In genomic region chr2:148048475-148049221, GRCh38 we compare ENCODE assay signal across 8 cellular contexts. TPM values are rescaled to one million over a fixed set of nuclear protein-coding genes. Genes with fewer than 3 reads are reported as not detected.
DNase-seq lines count a peak whose midpoint lies in the region; ATAC-seq lines count a peak whose summit lies in the region.

No MANE protein-coding gene starts in this region.

- H3K27me3 Mint-ChIP-seq in activated T-cell treated with anti-CD3 and anti-CD28 coated beads, Interleukin-2, amount 50 U/mL, for 24 hours = no peaks in the 10 kb centered on the region
- no peaks in the 10 kb centered on the region for H3K27me3 Mint-ChIP-seq in activated T-cell treated with anti-CD3 and anti-CD28 coated beads, Interleukin-2, amount 50 U/mL, for 4 hours (ENCODE audit: low read depth)
- no peaks in the 10 kb centered on the region for H3K27me3 Mint-ChIP-seq in stimulated activated naive CD8-positive, alpha-beta T cell treated with anti-CD3 and anti-CD28 coated beads, Interleukin-15, Interleukin-2, amounts not matched to agents 100 ng/mL and 50 ng/mL, for 24 hours

- H3K4me1 Mint-ChIP-seq in activated T-cell treated with anti-CD3 and anti-CD28 coated beads, Interleukin-2, amount 50 U/mL, for 24 hours (ENCODE audit: low read depth) = peaks cover 42% of the 10 kb centered on the region
- H3K4me1 Mint-ChIP-seq in activated T-cell treated with anti-CD3 and anti-CD28 coated beads, Interleukin-2, amount 50 U/mL, for 4 hours (ENCODE audit: low read depth) = peaks cover 34% of the 10 kb centered on the region
- H3K4me1 Mint-ChIP-seq in stimulated activated naive CD8-positive, alpha-beta T cell treated with anti-CD3 and anti-CD28 coated beads, Interleukin-15, Interleukin-2, amounts not matched to agents 100 ng/mL and 50 ng/mL, for 24 hours (ENCODE audit: low read depth) = peaks cover 55% of the 10 kb centered on the region

- peaks cover 8% of the 10 kb centered on the region for H3K36me3 Mint-ChIP-seq in activated T-cell treated with anti-CD3 and anti-CD28 coated beads, Interleukin-2, amount 50 U/mL, for 24 hours (ENCODE audit: low read depth)
- peaks cover 4% of the 10 kb centered on the region for H3K36me3 Mint-ChIP-seq in activated T-cell treated with anti-CD3 and anti-CD28 coated beads, Interleukin-2, amount 50 U/mL, for 4 hours (ENCODE audit: insufficient read depth)
- peaks cover 12% of the 10 kb centered on the region for H3K36me3 Mint-ChIP-seq in stimulated activated naive CD8-positive, alpha-beta T cell treated with anti-CD3 and anti-CD28 coated beads, Interleukin-15, Interleukin-2, amounts not matched to agents 100 ng/mL and 50 ng/mL, for 24 hours (ENCODE audit: low read depth)

- DNase-seq in activated T-cell treated with anti-CD3 and anti-CD28 coated beads, Interleukin-2, amount 50 U/mL, for 24 hours = no peak
- no peak for DNase-seq in activated T-cell treated with anti-CD3 and anti-CD28 coated beads, Interleukin-2, amount 50 U/mL, for 4 hours
- DNase-seq in RPMI7951 (ENCODE audit: low read depth) (peak; percentile 19), NCI-H2171 treated with DMSO at 0.1 percent for 48 hours (lab: John Stamatoyannopoulos, UW) (no peak), superior temporal gyrus (ENCODE audit: extremely low spot score) (no peak), activated gamma-delta T cell (lab: John Stamatoyannopoulos, UW) (no peak)

- H3K4me3 Mint-ChIP-seq in activated T-cell treated with anti-CD3 and anti-CD28 coated beads, Interleukin-2, amount 50 U/mL, for 24 hours = no peak overlapping the region
- no peak overlapping the region for H3K4me3 Mint-ChIP-seq in activated T-cell treated with anti-CD3 and anti-CD28 coated beads, Interleukin-2, amount 50 U/mL, for 4 hours
- no peak overlapping the region for H3K4me3 Mint-ChIP-seq in stimulated activated naive CD8-positive, alpha-beta T cell treated with anti-CD3 and anti-CD28 coated beads, Interleukin-15, Interleukin-2, amounts not matched to agents 100 ng/mL and 50 ng/mL, for 24 hours

- no peak for ATAC-seq in activated T-cell treated with anti-CD3 and anti-CD28 coated beads, Interleukin-2, amount 50 U/mL, for 4 hours
- ATAC-seq in HG02943 (IDR thresholded peaks at IDR 0.05; ENCODE audit: low read depth, unreplicated experiment) = peak; percentile 56

- H3K27ac Mint-ChIP-seq in activated T-cell treated with anti-CD3 and anti-CD28 coated beads, Interleukin-2, amount 50 U/mL, for 24 hours = peak overlapping the region; percentile 37
- H3K27ac Mint-ChIP-seq in stimulated activated naive CD8-positive, alpha-beta T cell treated with anti-CD3 and anti-CD28 coated beads, Interleukin-15, Interleukin-2, amounts not matched to agents 100 ng/mL and 50 ng/mL, for 24 hours = peak overlapping the region; percentile 73

- peaks cover 3% of the 10 kb centered on the region for H3K9me3 Mint-ChIP-seq in activated T-cell treated with anti-CD3 and anti-CD28 coated beads, Interleukin-2, amount 50 U/mL, for 24 hours
- H3K9me3 Mint-ChIP-seq in activated T-cell treated with anti-CD3 and anti-CD28 coated beads, Interleukin-2, amount 50 U/mL, for 4 hours = no peaks in the 10 kb centered on the region
- peaks cover 4% of the 10 kb centered on the region for H3K9me3 Mint-ChIP-seq in stimulated activated naive CD8-positive, alpha-beta T cell treated with anti-CD3 and anti-CD28 coated beads, Interleukin-15, Interleukin-2, amounts not matched to agents 100 ng/mL and 50 ng/mL, for 24 hours

RNA-seq across cellular contexts. Expression of gene MBD5, which starts 27.8 kb away (rescaled TPM):
- total RNA-seq in activated T-cell treated with anti-CD3 and anti-CD28 coated beads, Interleukin-2, amount 50 U/mL, for 4 hours = 1 to 10 TPM; 8.1 to 8.9 (median 8.2) TPM
- 9.6 and 11.9 TPM in 2 replicates for total RNA-seq in RPMI7951 (2014; rRNA removed; shearing (Covaris generic))

RNA-seq across cellular contexts. Expression of gene ORC4, which starts 28.1 kb away (rescaled TPM):
- 10 to 100 TPM; 29.3 to 29.9 (median 29.6) TPM for total RNA-seq in activated T-cell treated with anti-CD3 and anti-CD28 coated beads, Interleukin-2, amount 50 U/mL, for 4 hours
- total RNA-seq in RPMI7951 (2014; rRNA removed; shearing (Covaris generic)) = 40.6 and 47.9 TPM in 2 replicates
